Comparison of ENCODE assay signal across 8 cellular contexts in the genomic region with DNA sequence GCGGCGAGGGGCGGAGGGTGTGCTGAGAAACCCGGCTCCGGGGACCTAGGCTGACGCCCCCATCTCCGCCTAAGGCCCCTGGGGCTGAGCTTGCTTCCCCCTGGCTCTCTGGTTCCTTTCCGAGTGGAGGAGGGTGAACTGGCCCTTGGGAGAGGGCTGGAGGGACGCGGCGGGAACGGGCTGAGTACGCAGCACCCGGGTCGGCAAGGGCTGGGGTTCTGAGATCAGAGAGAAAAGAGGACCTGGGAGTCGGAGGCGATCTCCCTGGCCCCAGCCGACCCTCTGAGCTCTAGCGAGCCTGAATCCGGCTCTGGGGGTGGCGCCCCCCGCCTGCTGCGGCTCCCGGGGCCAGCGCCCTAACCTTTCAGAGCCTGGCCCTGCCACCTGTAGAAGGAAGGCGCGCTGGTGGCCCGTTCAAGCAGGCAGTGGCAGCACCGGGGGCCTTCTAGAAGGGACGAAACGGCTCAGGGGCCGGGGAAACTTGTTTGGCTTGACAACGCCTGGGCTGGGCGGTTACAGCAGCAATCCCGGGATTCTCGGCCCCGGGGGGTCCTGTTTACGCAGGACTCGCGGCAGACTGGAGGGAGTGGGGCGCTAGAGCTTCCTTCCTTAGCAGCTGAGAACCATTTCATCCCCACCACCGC.
DNase-seq lines count a peak whose midpoint lies in the region; ATAC-seq, FAIRE-seq and TF ChIP-seq lines count a peak whose summit lies in the region.

No MANE protein-coding gene starts in this region.

- H3K4me3 Mint-ChIP-seq in neural progenitor cell = peak overlapping the region; percentile 83

- H3K27me3 Mint-ChIP-seq in neural progenitor cell (ENCODE audit: insufficient read depth, low read depth) = peaks cover 69% of the 10 kb centered on the region

- H3K18ac ChIP-seq in H1 (ENCODE audit: extremely low read depth, low read length) = peak overlapping the region; percentile 32

- H3K36me3 Mint-ChIP-seq in neural progenitor cell = no peaks in the 10 kb centered on the region

- peaks cover 22% of the 10 kb centered on the region for H3K4me1 Mint-ChIP-seq in neural progenitor cell

- H3K4me3 ChIP-seq in H1 (ENCODE audit: extremely low read depth in 1 of 4, insufficient read depth in 2 of 4, low read depth in 3 of 4, low read length in 4 of 4) (peak overlapping the region; percentile 20 to 63 (median 47)), neural progenitor cell (peak overlapping the region; percentile 53)

- no peak for FAIRE-seq in H1 (lab: Jason Lieb, UNC)
- FAIRE-seq in H54 (lab: Jason Lieb, UNC) = no peak

- H3F3A ChIP-seq in neural progenitor cell (ENCODE audit: low read depth) = peaks cover 32% of the 10 kb centered on the region

- H3K79me2 ChIP-seq in H1 (ENCODE audit: control insufficient read depth in 1 of 2, insufficient read depth in 2 of 2, low read length in 2 of 2) = no peaks in the 10 kb centered on the region
- H3K79me2 ChIP-seq in neural progenitor cell (ENCODE audit: low read depth) = no peaks in the 10 kb centered on the region

- peaks cover 44 to 77% (median 74%) of the 10 kb centered on the region in 4 experiments for H3K27me3 ChIP-seq in H1 (replicated peaks in 1 of 4; ENCODE audit: control insufficient read depth in 3 of 4, extremely low read depth in 1 of 4, insufficient read depth in 3 of 4, low read length in 3 of 4)
- H3K27me3 ChIP-seq in neural progenitor cell = peaks cover 91% of the 10 kb centered on the region

- H3K4me2 ChIP-seq in H1 (ENCODE audit: insufficient read depth in 1 of 2, low read depth in 2 of 2, low read length in 2 of 2) (peak overlapping the region; percentile 62 to 86), neural progenitor cell (peak overlapping the region; percentile 91)

- H3K27ac Mint-ChIP-seq in neural progenitor cell = no peak overlapping the region

- no peaks in the 10 kb centered on the region for H3K9me3 ChIP-seq in H1 (ENCODE audit: insufficient read depth in 2 of 2, low read depth in 1 of 2, low read length in 1 of 2)
- no peaks in the 10 kb centered on the region for H3K9me3 ChIP-seq in neural progenitor cell (ENCODE audit: low read depth)

- TF ChIP-seq RAD21 in H1 (IDR thresholded peaks at IDR 0.05 in 1 of 2, conservative IDR thresholded peaks at IDR 0.05 in 1 of 2; ENCODE audit: low read depth in 2 of 2, low read length in 2 of 2) = no peak; a peak in 1 of 4 replicates

- no peak for TF ChIP-seq CTCF in H1 (IDR thresholded peaks at IDR 0.05; ENCODE audit: control extremely low read depth in 1 of 3, insufficient read depth in 1 of 3, low read depth in 1 of 3, low read length in 3 of 3)
- TF ChIP-seq CTCF in neural progenitor cell (IDR thresholded peaks at IDR 0.05) = no peak

- H2BK120ac ChIP-seq in H1 (replicated peaks; ENCODE audit: low read depth, low read length) = no peak overlapping the region

- H2AFZ ChIP-seq in H1 (ENCODE audit: low read length) = no peak overlapping the region
- peak overlapping the region; percentile 23 for H2AFZ ChIP-seq in neural progenitor cell (replicated peaks)

- no peak for ATAC-seq in GM19397 (IDR thresholded peaks at IDR 0.05; ENCODE audit: unreplicated experiment)
- ATAC-seq in GM18858 (IDR thresholded peaks at IDR 0.05; ENCODE audit: unreplicated experiment) = no peak

- peaks cover 12% of the 10 kb centered on the region; the same call in 1 of the 2 replicates for H3K23me2 ChIP-seq in H1 (ENCODE audit: low read depth, low read length)

- H2BK20ac ChIP-seq in H1 (ENCODE audit: low read length) = no peak overlapping the region

- H3K56ac ChIP-seq in H1 (replicated peaks; ENCODE audit: insufficient read length, low read depth, low read length) = no peak overlapping the region

- TF ChIP-seq EP300 in H1 (IDR thresholded peaks at IDR 0.05; ENCODE audit: borderline replicate concordance in 1 of 2, low read depth in 2 of 2, low read length in 2 of 2) = peak in 1 of 2 experiments; percentile 32; a peak in 1 of 3 replicates

- no peak overlapping the region for H3K4ac ChIP-seq in H1 (replicated peaks; ENCODE audit: insufficient read length, low read depth, low read length)

- H4K8ac ChIP-seq in H1 (ENCODE audit: extremely low read depth, insufficient read depth, low read length) = peak overlapping the region; percentile 62; the same call in 1 of the 2 replicates

- no peak overlapping the region for H3K23ac ChIP-seq in H1 (ENCODE audit: insufficient read length)

- H3K9ac ChIP-seq in H1 (replicated peaks in 1 of 4; ENCODE audit: extremely low read depth in 1 of 4, low read depth in 3 of 4, low read length in 3 of 4) (no peak overlapping the region), neural progenitor cell (no peak overlapping the region)

- no peak overlapping the region for H4K91ac ChIP-seq in H1 (replicated peaks; ENCODE audit: insufficient read length, low read length)

- H2BK15ac ChIP-seq in H1 (ENCODE audit: low read length) = no peak overlapping the region

- H3K36me3 ChIP-seq in H1 (ENCODE audit: control insufficient read depth in 2 of 4, insufficient read depth in 4 of 4, low read length in 3 of 4) (no peaks in the 10 kb centered on the region), neural progenitor cell (no peaks in the 10 kb centered on the region)

- no peaks in the 10 kb centered on the region for H4K20me1 ChIP-seq in H1 (replicated peaks in 1 of 2; ENCODE audit: control insufficient read depth in 1 of 2, insufficient read depth in 2 of 2, low read length in 2 of 2)
- peaks cover 7% of the 10 kb centered on the region for H4K20me1 ChIP-seq in neural progenitor cell (ENCODE audit: low read depth)

- H2BK12ac ChIP-seq in H1 (ENCODE audit: low read depth, low read length) = no peak overlapping the region

- no peak overlapping the region for H4K5ac ChIP-seq in H1 (ENCODE audit: insufficient read length, low read depth, low read length)

- CTCF ChIA-PET in H1 (lab: Charles Lee; ENCODE audit: partially characterized antibody) = interaction anchor here (0.7 to 13.2 kb wide), 30 partner anchors 9 to 352 kb away, joined by 3 to 172 read pairs (median 5); a partner anchor contains a TSS

- H3K79me1 ChIP-seq in H1 (ENCODE audit: low read depth, low read length) = no peaks in the 10 kb centered on the region

- H3K14ac ChIP-seq in H1 (ENCODE audit: insufficient read length) = no peak overlapping the region

- TF ChIP-seq POLR2A in H1 (IDR thresholded peaks at IDR 0.05; ENCODE audit: control extremely low read depth in 1 of 2, low read depth in 2 of 2, low read length in 2 of 2) (no peak), H54 (IDR thresholded peaks at IDR 0.05; ENCODE audit: low read depth, low read length) (no peak)

- no peak overlapping the region for H2AK5ac ChIP-seq in H1 (ENCODE audit: low read depth, low read length)

- H3K9me3 Mint-ChIP-seq in neural progenitor cell = peaks cover 4% of the 10 kb centered on the region

- POLR2A ChIA-PET in H1 (lab: Charles Lee; ENCODE audit: partially characterized antibody) = interaction anchor here (1.0 kb wide), 1 partner anchor 35 kb away, joined by 3 read pairs; no protein-coding TSS in a partner anchor

- no peak overlapping the region for H3K27ac ChIP-seq in H1 (ENCODE audit: low read depth, low read length)
- no peak overlapping the region for H3K27ac ChIP-seq in neural progenitor cell

- H2BK5ac ChIP-seq in H1 (ENCODE audit: low read depth, low read length) = no peak overlapping the region

- H3K4me1 ChIP-seq in H1 (replicated peaks in 1 of 4; ENCODE audit: control insufficient read depth in 3 of 4, insufficient read depth in 4 of 4, low read length in 3 of 4) (peaks cover 0 to 19% (median 5%) of the 10 kb centered on the region in 4 experiments; a peak in 3 of 7 replicates), neural progenitor cell (peaks cover 15% of the 10 kb centered on the region)

- WGBS in H1 (ENCODE audit: extremely low coverage in 1 of 2, insufficient coverage in 1 of 2, insufficient read length in 1 of 2, insufficient replicate concordance in 2 of 2, low coverage in 1 of 2, low lambda C conversion rate in 2 of 2, missing lambda C conversion rate in 1 of 2), 2 experiments = 2% methylated on average over 40 of the region's 42 CpGs; no CpG with 5 or more reads in 1 of the 2 experiments

- DNase-seq in COLO668 (lab: John Stamatoyannopoulos, UW; ENCODE audit: unreplicated experiment) (peak; percentile 66), HuH-7.5 (ENCODE audit: low spot score) (peak; percentile 56), H1 (ENCODE audit: low read depth in 1 of 2, low spot score in 2 of 2) (peak in 1 of 2 experiments; percentile 79), neural progenitor cell (ENCODE audit: low spot score) (peak; percentile 88), H54 (ENCODE audit: insufficient read length, low spot score) (no peak), dedifferentiated amniotic fluid mesenchymal stem cell (ENCODE audit: extremely low spot score) (no peak)

TF ChIP-seq in H1, 55 proteins besides CTCF, POLR2A, EP300 and RAD21 (continues in another document):
- TF ChIP-seq SAP30 (IDR thresholded peaks at IDR 0.05; ENCODE audit: insufficient read depth, insufficient replicate concordance, low read length) = no peak
- TF ChIP-seq FOSL1 (IDR thresholded peaks at IDR 0.05; ENCODE audit: insufficient read depth, low read depth, low read length) = no peak
- TF ChIP-seq, protein P1, sequence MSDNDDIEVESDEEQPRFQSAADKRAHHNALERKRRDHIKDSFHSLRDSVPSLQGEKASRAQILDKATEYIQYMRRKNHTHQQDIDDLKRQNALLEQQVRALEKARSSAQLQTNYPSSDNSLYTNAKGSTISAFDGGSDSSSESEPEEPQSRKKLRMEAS (IDR thresholded peaks at IDR 0.05) = no peak
- TF ChIP-seq BRCA1 (IDR thresholded peaks at IDR 0.05; ENCODE audit: low read depth, low read length) = no peak
- no peak for TF ChIP-seq SP2 (IDR thresholded peaks at IDR 0.05; ENCODE audit: low read length)
- no peak for TF ChIP-seq TBP (IDR thresholded peaks at IDR 0.05; ENCODE audit: low read depth, low read length)
- TF ChIP-seq CHD1 (IDR thresholded peaks at IDR 0.05; ENCODE audit: low read depth, low read length) = no peak
- TF ChIP-seq CTBP2 (IDR thresholded peaks at IDR 0.05; ENCODE audit: borderline replicate concordance, insufficient read depth, insufficient read length, low read length) = no peak
- TF ChIP-seq, protein P2, sequence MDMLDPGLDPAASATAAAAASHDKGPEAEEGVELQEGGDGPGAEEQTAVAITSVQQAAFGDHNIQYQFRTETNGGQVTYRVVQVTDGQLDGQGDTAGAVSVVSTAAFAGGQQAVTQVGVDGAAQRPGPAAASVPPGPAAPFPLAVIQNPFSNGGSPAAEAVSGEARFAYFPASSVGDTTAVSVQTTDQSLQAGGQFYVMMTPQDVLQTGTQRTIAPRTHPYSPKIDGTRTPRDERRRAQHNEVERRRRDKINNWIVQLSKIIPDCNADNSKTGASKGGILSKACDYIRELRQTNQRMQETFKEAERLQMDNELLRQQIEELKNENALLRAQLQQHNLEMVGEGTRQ (IDR thresholded peaks at IDR 0.05; ENCODE audit: low read length) = no peak

Comparison
In these comparisons a context has a peak if more than half of its experiments do, and no peak if none do; other contexts are left out.
1. DNase-seq: peak in COLO668 (single experiment), HuH-7.5 (single experiment) and neural progenitor cell (single experiment); none in H54 (single experiment) and dedifferentiated amniotic fluid mesenchymal stem cell (single experiment).